Comparison of ENCODE assay signal across 27 cellular contexts in genomic region chr1:21352586-21352985, GRCh38.
"Had no signal": no experiment of that assay in that cellular context is flagged by ENCODE, and none has a peak within 500 bp of the region (broad histone marks: within the 10 kb centered on the region; RNA-seq: fewer than 3 reads in every experiment).

No MANE protein-coding gene starts in this region.

- ATAC-seq: stimulated activated effector memory CD8-positive, alpha-beta T cell treated with anti-CD3 and anti-CD28 coated beads, Interleukin-12 subunit alpha, Interleukin-12 subunit beta, amount 100 ng/mL, for 72 hours; stimulated activated memory B cell treated with anti-CD40 and anti-IgM and Interleukin-4, amounts not matched to agents 10 μg/mL and 1 μg/mL and 100 μg/mL, for 72 hours; stimulated activated naive B cell treated with anti-CD40 and anti-IgM and Interleukin-4, amounts not matched to agents 10 μg/mL and 1 μg/mL and 100 μg/mL, for 72 hours; stimulated activated naive CD8-positive, alpha-beta T cell treated with anti-CD3 and anti-CD28 coated beads, Interleukin-15, amount 100 ng/mL, for 72 hours; stimulated activated naive CD8-positive, alpha-beta T cell treated with anti-CD3 and anti-CD28 coated beads, Interleukin-15, Interleukin-2, amounts not matched to agents 100 U/mL and 50 U/mL, for 24 hours; upper lobe of right lung had no signal

- FAIRE-seq: urothelium cell line had no signal

- H3K36me3 ChIP-seq: stomach, suprapubic skin, thoracic aorta, thyroid gland, tibial artery, tibial nerve, transverse colon, upper lobe of left lung, upper lobe of right lung, uterus, vagina had no signal

- DNase-seq: stimulated activated CD4-positive, alpha-beta T cell treated with anti-CD3 and anti-CD28 coated beads, Interleukin-2, amount 100 ng/mL, for 48 hours; stimulated activated CD4-positive, alpha-beta T cell treated with anti-CD3 and anti-CD28 coated beads, Interleukin-4, amount 100 ng/mL, for 1 hour; stimulated activated CD4-positive, alpha-beta T cell treated with anti-CD3 and anti-CD28 coated beads, Interleukin-4, amount 100 ng/mL, for 24 hours; stimulated activated CD4-positive, alpha-beta T cell treated with anti-CD3 and anti-CD28 coated beads, Interleukin-4, amount 100 ng/mL, for 4 hours; stimulated activated CD8-positive, alpha-beta memory T cell treated with anti-CD3 and anti-CD28 coated beads, Interleukin-4, amount 100 ng/mL, for 48 hours; stimulated activated naive B cell treated with anti-CD40 and anti-IgM and Interleukin-4, amounts not matched to agents 10 μg/mL and 1 μg/mL and 100 μg/mL, for 72 hours; stimulated activated naive CD4-positive, alpha-beta T cell; stimulated activated naive CD4-positive, alpha-beta T cell treated with Interleukin-2 at 50 U/mL for 16 hours; stimulated activated naive CD8-positive, alpha-beta T cell treated with anti-CD3 and anti-CD28 coated beads, Interleukin-15, amount 100 ng/mL, for 72 hours; stimulated activated naive CD8-positive, alpha-beta T cell treated with anti-CD3 and anti-CD28 coated beads, Interleukin-15, Interleukin-2, amounts not matched to agents 100 U/mL and 50 U/mL, for 24 hours; stomach; substantia nigra; testis; thyroid gland; tibial artery; transverse colon; trophoblast cell; upper lobe of left lung; upper lobe of right lung; uterus had no signal

- H3K9me3 ChIP-seq: stomach, suprapubic skin, testis, thoracic aorta, thyroid gland, tibial artery, tibial nerve, transverse colon, upper lobe of left lung, upper lobe of right lung, uterus, vagina had no signal

- H3K27ac ChIP-seq: stomach, suprapubic skin, testis, thoracic aorta, thyroid gland, tibial artery, tibial nerve, transverse colon, upper lobe of left lung, upper lobe of right lung, uterus, vagina had no signal

- H3K4me3 ChIP-seq: stomach, suprapubic skin, testis, thoracic aorta, thyroid gland, tibial artery, tibial nerve, transverse colon, upper lobe of left lung, upper lobe of right lung, uterus, vagina had no signal

- H3K27me3 ChIP-seq: stomach, suprapubic skin, testis, thyroid gland, tibial artery, tibial nerve, transverse colon, upper lobe of left lung, upper lobe of right lung, uterus, vagina had no signal

- H3K4me1 ChIP-seq: suprapubic skin, testis, tibial artery, tibial nerve, transverse colon, upper lobe of left lung, upper lobe of right lung, uterus, vagina had no signal
